In the genomic region with DNA sequence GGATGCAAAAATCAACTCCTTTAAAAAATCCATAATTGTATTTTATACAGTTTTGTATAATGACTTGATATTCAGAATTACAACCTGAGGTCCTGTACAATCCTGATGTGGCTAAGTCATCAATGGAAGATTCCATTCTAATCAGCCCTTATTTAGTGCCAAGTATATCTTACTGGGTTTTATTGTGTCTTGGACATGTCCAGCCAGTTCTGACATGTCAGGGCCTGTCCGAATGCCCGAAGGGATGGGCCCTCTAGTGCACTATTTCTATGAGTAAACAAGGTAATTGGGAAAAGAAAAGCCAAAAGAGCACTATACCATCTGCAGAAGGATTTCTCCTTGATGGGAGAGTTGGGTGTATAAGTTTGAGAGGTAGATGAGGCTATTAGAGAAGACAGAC, we compare ENCODE assay signal across 12 cellular contexts.
"Had no signal": no experiment of that assay in that cellular context is flagged by ENCODE, and none has a peak within 500 bp of the region (broad histone marks: within the 10 kb centered on the region; RNA-seq: fewer than 3 reads in every experiment).

No MANE protein-coding gene starts in this region.

- H3K36me3 ChIP-seq: upper lobe of right lung had no signal

- DNase-seq: activated CD4-positive, alpha-beta T cell treated with anti-CD3 and anti-CD28 coated beads, Interleukin-2, amount 50 U/mL, for 1 hour; activated CD8-positive, alpha-beta memory T cell treated with anti-CD3 and anti-CD28 coated beads for 24 hours; activated naive CD8-positive, alpha-beta T cell treated with anti-CD3 and anti-CD28 coated beads for 36 hours; amygdala; effector memory CD8-positive, alpha-beta T cell; islet precursor cell; naive thymus-derived CD8-positive, alpha-beta T cell; stimulated activated CD4-positive, alpha-beta T cell treated with anti-CD3 and anti-CD28 coated beads, Interleukin-1b, Interleukin-23, amount 100 ng/mL, for 48 hours; stimulated activated naive CD8-positive, alpha-beta T cell treated with anti-CD3 and anti-CD28 coated beads, Interleukin-15, amount 100 ng/mL, for 72 hours; upper lobe of right lung had no signal

- ATAC-seq: effector memory CD8-positive, alpha-beta T cell; naive thymus-derived CD8-positive, alpha-beta T cell; stimulated activated naive CD8-positive, alpha-beta T cell treated with anti-CD3 and anti-CD28 coated beads, Interleukin-15, amount 100 ng/mL, for 72 hours; upper lobe of right lung had no signal

- H3K4me1 ChIP-seq: upper lobe of right lung had no signal

- H3K4me3 ChIP-seq: lung, upper lobe of right lung had no signal

- H3K27me3 ChIP-seq: upper lobe of right lung had no signal

- H3K27ac ChIP-seq: epithelial cell of prostate, upper lobe of right lung had no signal
